25 cellular contexts compared by ENCODE assay signal in genomic region chr13:46913757-46914156, GRCh38. TPM values are rescaled to one million over a fixed set of nuclear protein-coding genes. Genes with fewer than 3 reads are reported as not detected.
DNase-seq lines count a peak whose midpoint lies in the region; ATAC-seq and TF ChIP-seq lines count a peak whose summit lies in the region.
"Had no signal": no experiment of that assay in that cellular context is flagged by ENCODE, and none has a peak within 500 bp of the region (broad histone marks: within the 10 kb centered on the region; RNA-seq: fewer than 3 reads in every experiment).

No MANE protein-coding gene starts in this region.

- H3K4me2 ChIP-seq in GM23248 (ENCODE audit: unreplicated experiment), result no peak overlapping the region
- H3K4me2 ChIP-seq: BLaER1 had no signal

- H3F3A ChIP-seq in GM23248 (ENCODE audit: insufficient read depth), result peaks cover 14% of the 10 kb centered on the region; the same call in 1 of the 2 replicates

- H3K4me1 ChIP-seq in GM23248 (ENCODE audit: insufficient read depth) (peaks cover 20% of the 10 kb centered on the region), foreskin keratinocyte (no peaks in the 10 kb centered on the region)
- H3K4me1 ChIP-seq: BE2C, BLaER1 had no signal

- no peaks in the 10 kb centered on the region for H3K9me3 ChIP-seq in GM23248 (ENCODE audit: low read depth)
- H3K9me3 ChIP-seq: BE2C had no signal

- H3K36me3 ChIP-seq in GM23248 (ENCODE audit: low read depth), result no peaks in the 10 kb centered on the region
- H3K36me3 ChIP-seq: BE2C, BLaER1 had no signal

- H3K9ac ChIP-seq in GM23248, result no peak overlapping the region
- H3K9ac ChIP-seq: BLaER1 had no signal

- no peaks in the 10 kb centered on the region for H4K20me1 ChIP-seq in GM23248 (ENCODE audit: insufficient read depth)
- H4K20me1 ChIP-seq: BLaER1 had no signal

- TF ChIP-seq CTCF in foreskin keratinocyte (conservative IDR thresholded peaks at IDR 0.05), result no peak

- WGBS in GM23248 (ENCODE audit: low coverage in 1 of 2, low lambda C conversion rate in 2 of 2, missing lambda C conversion rate in 2 of 2), 2 experiments, result 59 to 66% methylated on average over 1 of the region's 1 CpG

- in situ Hi-C loops in GM23248 (cut with MboI), result no loop called here

- H3K27ac ChIP-seq in GM23248, result no peak overlapping the region
- no peak overlapping the region for H3K27ac ChIP-seq in foreskin keratinocyte
- H3K27ac ChIP-seq: BLaER1 had no signal

- ATAC-seq in foreskin keratinocyte, result peak; percentile 8
- ATAC-seq in HG02798 (IDR thresholded peaks at IDR 0.05; ENCODE audit: poor library complexity, unreplicated experiment), result no peak
- no peak for ATAC-seq in GM18868 (IDR thresholded peaks at IDR 0.05; ENCODE audit: unreplicated experiment)
- no peak for ATAC-seq in HG03159 (IDR thresholded peaks at IDR 0.05; ENCODE audit: unreplicated experiment)
- ATAC-seq: GM12878 had no signal

- H3K9me2 ChIP-seq in GM23248 (ENCODE audit: insufficient read depth), result no peaks in the 10 kb centered on the region

- H3K27me3 ChIP-seq in GM23248 (replicated peaks; ENCODE audit: insufficient read depth) (no peaks in the 10 kb centered on the region), foreskin keratinocyte (peaks cover 24% of the 10 kb centered on the region)
- H3K27me3 ChIP-seq: BLaER1 had no signal

- H2AFZ ChIP-seq in GM23248, result no peak overlapping the region

- DNase-seq in GM23248 (peak; percentile 38), foreskin keratinocyte (no peak), putamen (ENCODE audit: low spot score) (peak; percentile 24)
- DNase-seq: 8988T; ACHN; BE2C; C1 segment of cervical spinal cord; CD4-positive, alpha-beta memory T cell; CD4-positive, CD25-positive, alpha-beta regulatory T cell; CD8-positive, alpha-beta memory T cell; COR-L47; DMS 273 treated with DMSO at 0.1 percent for 48 hours; DMS153; DMS53; DMS79; DND-41; GDM1 had no signal

- H3K4me3 ChIP-seq in GM23248, result no peak overlapping the region
- H3K4me3 ChIP-seq: BLaER1, GM12878 had no signal

- no peaks in the 10 kb centered on the region for H3K79me2 ChIP-seq in GM23248 (ENCODE audit: insufficient read depth)

RNA-seq across cellular contexts. Expression of gene HTR2A, which starts 16.9 kb away (rescaled TPM):
- 1.8 and 2.1 TPM in 2 replicates for total RNA-seq in GM23248 (2014; rRNA removed; shearing (Covaris generic))
- polyA plus RNA-seq in GM23248 (2016; fragmentation: Nextera tagmentation; extraction: Ambion mirVana) (2.0 and 3.7 TPM in 2 replicates), foreskin keratinocyte (not detected in 2 replicates)
- total RNA-seq in foreskin keratinocyte, result not detected in 2 replicates
- total RNA-seq: A673; CD4-positive, alpha-beta memory T cell; CD4-positive, CD25-positive, alpha-beta regulatory T cell; CD8-positive, alpha-beta memory T cell; G401; GM12878 had no signal
- polyA plus RNA-seq: CD14-positive monocyte; CD4-positive, alpha-beta memory T cell; CD4-positive, CD25-positive, alpha-beta regulatory T cell; CD8-positive, alpha-beta memory T cell; GM12878 had no signal

Comparison
In these comparisons a context has a peak if more than half of its experiments do, and no peak if none do; other contexts are left out.
1. DNase-seq: peak in GM23248 (single experiment) and putamen (single experiment); none in foreskin keratinocyte (0 of 2).